In the genomic region with DNA sequence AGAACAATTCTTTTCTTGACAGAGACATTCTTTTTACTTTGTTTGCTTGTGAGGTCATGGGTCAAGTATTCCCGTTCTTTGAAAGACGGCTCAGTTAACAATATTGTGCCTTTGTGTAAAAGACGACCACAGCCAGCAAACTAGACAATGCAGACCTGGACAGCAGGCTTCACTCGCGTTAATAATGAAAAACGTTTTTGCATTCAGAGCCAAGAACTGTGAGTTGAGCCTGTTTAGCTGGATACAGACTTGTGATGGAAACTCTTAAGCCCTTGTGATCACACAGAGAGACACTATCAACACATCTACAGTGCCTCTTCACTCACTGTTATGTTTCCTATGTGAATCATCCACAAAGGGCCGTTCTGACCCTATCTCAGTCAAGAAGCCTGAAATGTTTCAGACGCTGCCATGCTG, we compare ENCODE assay signal across 23 cellular contexts. TPM values are rescaled to one million over a fixed set of nuclear protein-coding genes. Genes with fewer than 3 reads are reported as not detected.
A peak's percentile ranks its signal among the peaks of the same experiment; 100 is the strongest.
DNase-seq lines count a peak whose midpoint lies in the region; ATAC-seq, FAIRE-seq and TF ChIP-seq lines count a peak whose summit lies in the region.
"Had no signal": no experiment of that assay in that cellular context is flagged by ENCODE, and none has a peak within 500 bp of the region (broad histone marks: within the 10 kb centered on the region; RNA-seq: fewer than 3 reads in every experiment).

No MANE protein-coding gene starts in this region.

- H3K36me3 ChIP-seq in HepG2 (replicated peaks in 1 of 2; ENCODE audit: control insufficient read depth in 1 of 2, insufficient read depth in 2 of 2, low read length in 2 of 2) (peaks cover 3 to 21% of the 10 kb centered on the region in 2 experiments; a peak in 4 of 5 replicates), right lobe of liver (peaks cover 0 to 7% (median 2%) of the 10 kb centered on the region in 4 donors), astrocyte (ENCODE audit: insufficient read depth, low read length) (no peaks in the 10 kb centered on the region), left lung (no peaks in the 10 kb centered on the region), MG63 (no peaks in the 10 kb centered on the region)
- H3K36me3 ChIP-seq: colonic mucosa had no signal

- TF ChIP-seq CTCF in HepG2 (CRISPR knock-in tag; IDR thresholded peaks at IDR 0.05) (no peak), right lobe of liver (IDR thresholded peaks at IDR 0.05) (no peak), astrocyte (IDR thresholded peaks at IDR 0.05; ENCODE audit: insufficient read depth, low read depth, low read length) (no peak), left lung (IDR thresholded peaks at IDR 0.05) (no peak)

- peaks cover 32% of the 10 kb centered on the region for H3K4me1 ChIP-seq in HepG2 (ENCODE audit: insufficient read depth, low read length)
- H3K4me1 ChIP-seq in right lobe of liver: peaks cover 0 to 8% (median 0%) of the 10 kb centered on the region in 4 donors
- no peaks in the 10 kb centered on the region for H3K4me1 ChIP-seq in astrocyte (ENCODE audit: insufficient read depth, low read length)
- H3K4me1 ChIP-seq in left lung: peaks cover 0 to 8% of the 10 kb centered on the region in 2 donors
- H3K4me1 ChIP-seq: colonic mucosa had no signal

- CTCF ChIA-PET in HepG2 (lab: Yijun Ruan, JAX; ENCODE audit: low intra/inter-chr PET ratio, low total read pairs): no interaction called here

- H3K4me3 ChIP-seq in HepG2 (replicated peaks in 1 of 3; ENCODE audit: insufficient read depth in 1 of 3, low read depth in 2 of 3, low read length in 3 of 3) (no peak overlapping the region), right lobe of liver (no peak overlapping the region), astrocyte (ENCODE audit: insufficient read depth, low read depth, low read length) (no peak overlapping the region), left lung (no peak overlapping the region), MG63 (no peak overlapping the region)
- H3K4me3 ChIP-seq: colonic mucosa, GM12878 had no signal

- H3K4me1 Mint-ChIP-seq in astrocyte (ENCODE audit: low read depth, unreplicated experiment): peaks cover 7% of the 10 kb centered on the region
- peaks cover under 1 to 1% of the 10 kb centered on the region in 2 donors for H3K4me1 Mint-ChIP-seq in stimulated activated naive B cell treated with anti-CD40 and anti-IgM and Interleukin-4, amounts not matched to agents 10 μg/mL and 1 μg/mL and 100 μg/mL, for 72 hours
- H3K4me1 Mint-ChIP-seq: nephron progenitor cell had no signal

- H3K4me2 ChIP-seq in HepG2 (ENCODE audit: low read depth, low read length) (peak overlapping the region; percentile 10; the same call in 1 of the 2 replicates), astrocyte (ENCODE audit: low read length) (no peak overlapping the region)

- no TSS peak for BruUV-seq in HepG2 (replicated peaks; lab: Mats Ljungman, UMichigan)

- TF ChIP-seq POLR2A in HepG2 (IDR thresholded peaks at IDR 0.05; ENCODE audit: insufficient read depth in 1 of 2, low read depth in 2 of 2, low read length in 2 of 2): no peak
- no peak for TF ChIP-seq POLR2A in right lobe of liver (IDR thresholded peaks at IDR 0.05)

- ATAC-seq in HepG2 (peak; percentile 54), right lobe of liver (no peak), left lung (peak; percentile 38), GM21390 (IDR thresholded peaks at IDR 0.05; ENCODE audit: unreplicated experiment) (no peak)
- ATAC-seq in stimulated activated naive B cell treated with anti-CD40 and anti-IgM and Interleukin-4, amounts not matched to agents 10 μg/mL and 1 μg/mL and 100 μg/mL, for 72 hours (replicated peaks): no peak
- ATAC-seq: GM12878, sciatic nerve had no signal

- no peaks in the 10 kb centered on the region for H3K27me3 Mint-ChIP-seq in astrocyte (ENCODE audit: low read depth, unreplicated experiment)
- peaks cover 0 to 6% of the 10 kb centered on the region in 2 donors for H3K27me3 Mint-ChIP-seq in stimulated activated naive B cell treated with anti-CD40 and anti-IgM and Interleukin-4, amounts not matched to agents 10 μg/mL and 1 μg/mL and 100 μg/mL, for 72 hours

- TF ChIP-seq EP300 in HepG2 (IDR thresholded peaks at IDR 0.05; ENCODE audit: low read depth in 2 of 2, low read length in 2 of 2): no peak
- TF ChIP-seq EP300 in HepG2 (CRISPR knock-in tag; IDR thresholded peaks at IDR 0.05; ENCODE audit: borderline replicate concordance): no peak

- FAIRE-seq in HepG2 (lab: Jason Lieb, UNC) (no peak), astrocyte (lab: Jason Lieb, UNC) (no peak), urothelium cell line (lab: Jason Lieb, UNC) (no peak)
- FAIRE-seq: G401.6, GM12878, H54, RCC 7860 had no signal

- H3K36me3 Mint-ChIP-seq in astrocyte (ENCODE audit: low read depth, unreplicated experiment): no peaks in the 10 kb centered on the region
- H3K36me3 Mint-ChIP-seq in stimulated activated naive B cell treated with anti-CD40 and anti-IgM and Interleukin-4, amounts not matched to agents 10 μg/mL and 1 μg/mL and 100 μg/mL, for 72 hours: no peaks in the 10 kb centered on the region

- intact Hi-C loops in HepG2 (cut with micrococcal nuclease; ENCODE audit: unreplicated experiment) (no loop called here), right lobe of liver (cut with DNase I) (no loop called here), left lung (cut with DNase I) (no loop called here)

- no peaks in the 10 kb centered on the region for H4K20me1 ChIP-seq in HepG2 (ENCODE audit: insufficient read depth, low read length)
- H4K20me1 ChIP-seq in astrocyte (ENCODE audit: insufficient read depth, low read length): no peaks in the 10 kb centered on the region

- DNase-seq in HepG2 (ENCODE audit: low spot score) (peak; percentile 67), right lobe of liver (no peak), astrocyte (ENCODE audit: low read depth) (peak; percentile 36), left lung (no peak), urothelium cell line (ENCODE audit: low spot score) (peak; percentile 58), MG63 (no peak)
- no peak for DNase-seq in stimulated activated naive B cell treated with anti-CD40 and anti-IgM and Interleukin-4, amounts not matched to agents 10 μg/mL and 1 μg/mL and 100 μg/mL, for 72 hours
- DNase-seq: activated effector memory CD4-positive, alpha-beta T cell treated with Interleukin-2 at 50 U/mL for 16 hours; anterior cingulate cortex; colonic mucosa; COR-L47; glutamatergic neuron; NCI-H187; NCI-H82; nephron progenitor cell; stimulated activated CD4-positive, alpha-beta T cell treated with anti-CD3 and anti-CD28 coated beads, Interleukin-2, amount 100 ng/mL, for 24 hours; SW 1271 had no signal

- 41% methylated on average over 8 of the region's 8 CpGs for WGBS in HepG2 (ENCODE audit: low lambda C conversion rate)
- 57% methylated on average over 8 of the region's 8 CpGs for WGBS in right lobe of liver (ENCODE audit: insufficient coverage, low coverage, low lambda C conversion rate, missing lambda C conversion rate)

- in situ Hi-C loops in HepG2 (cut with HindIII; ENCODE audit: extremely low pct_ligation_motif_present, low pct_unique_long_range_greater_than_20kb): no loop called here

- H3K27ac Mint-ChIP-seq in astrocyte (ENCODE audit: unreplicated experiment): no peak overlapping the region
- no peak overlapping the region for H3K27ac Mint-ChIP-seq in stimulated activated naive B cell treated with anti-CD40 and anti-IgM and Interleukin-4, amounts not matched to agents 10 μg/mL and 1 μg/mL and 100 μg/mL, for 72 hours
- H3K27ac Mint-ChIP-seq: nephron progenitor cell had no signal

- H3K27ac ChIP-seq in HepG2 (ENCODE audit: extremely low read length, insufficient read depth, low read length) (no peak overlapping the region), right lobe of liver (no peak overlapping the region), astrocyte (ENCODE audit: low read depth, low read length) (no peak overlapping the region), left lung (no peak overlapping the region)
- H3K27ac ChIP-seq: colonic mucosa had no signal

- H3K9me3 ChIP-seq in HepG2 (ENCODE audit: low read length) (no peaks in the 10 kb centered on the region), right lobe of liver (no peaks in the 10 kb centered on the region), astrocyte (ENCODE audit: insufficient read depth, low read depth, low read length) (no peaks in the 10 kb centered on the region), left lung (no peaks in the 10 kb centered on the region), MG63 (no peaks in the 10 kb centered on the region)
- H3K9me3 ChIP-seq: colonic mucosa had no signal

- H2AFZ ChIP-seq in HepG2 (ENCODE audit: low read length) (no peak overlapping the region), astrocyte (ENCODE audit: low read depth, low read length) (no peak overlapping the region)

- TF ChIP-seq RAD21 in HepG2 (CRISPR knock-in tag; IDR thresholded peaks at IDR 0.05): no peak

- no peaks in the 10 kb centered on the region for H3K9me3 Mint-ChIP-seq in astrocyte (ENCODE audit: unreplicated experiment)
- H3K9me3 Mint-ChIP-seq in stimulated activated naive B cell treated with anti-CD40 and anti-IgM and Interleukin-4, amounts not matched to agents 10 μg/mL and 1 μg/mL and 100 μg/mL, for 72 hours: no peaks in the 10 kb centered on the region
- H3K9me3 Mint-ChIP-seq: nephron progenitor cell had no signal

- H3K27me3 ChIP-seq in HepG2 (ENCODE audit: control insufficient read depth in 1 of 2, insufficient read depth in 2 of 2, low read length in 2 of 2) (no peaks in the 10 kb centered on the region), right lobe of liver (no peaks in the 10 kb centered on the region), astrocyte (ENCODE audit: insufficient read depth, low read length) (no peaks in the 10 kb centered on the region), left lung (no peaks in the 10 kb centered on the region), MG63 (no peaks in the 10 kb centered on the region)
- H3K27me3 ChIP-seq: colonic mucosa had no signal

- H3K9ac ChIP-seq in HepG2 (ENCODE audit: insufficient read depth, low read depth, low read length): no peak overlapping the region
- no peak overlapping the region for H3K9ac ChIP-seq in astrocyte (ENCODE audit: low read length)

- POLR2A ChIA-PET in HepG2 (lab: Yijun Ruan, JAX): no interaction called here

- no peak overlapping the region for H3K4me3 Mint-ChIP-seq in astrocyte (ENCODE audit: unreplicated experiment)
- no peak overlapping the region for H3K4me3 Mint-ChIP-seq in stimulated activated naive B cell treated with anti-CD40 and anti-IgM and Interleukin-4, amounts not matched to agents 10 μg/mL and 1 μg/mL and 100 μg/mL, for 72 hours
- H3K4me3 Mint-ChIP-seq: nephron progenitor cell had no signal

- H3K79me2 ChIP-seq in HepG2 (ENCODE audit: insufficient read depth, low read length) (no peaks in the 10 kb centered on the region), astrocyte (ENCODE audit: insufficient read depth, low read length) (no peaks in the 10 kb centered on the region)

RNA-seq across cellular contexts. Expression of a gene that starts 37.3 kb away (rescaled TPM):
- total RNA-seq in HepG2 (2016; rRNA removed; fragmentation: Illumina TruSeq; extraction: Trizol) (16.3 and 20.9 TPM in 2 replicates), right lobe of liver (1 to 10 TPM; 2.7 to 9.8 (median 5.0) TPM), astrocyte (19.7 and 23.9 TPM in 2 replicates), left lung (10 to 100 TPM; 46.7 to 50.4 TPM)
- 22.9 and 35.2 TPM in 2 replicates for total RNA-seq in HepG2 (2016; cell fraction: cytosol; rRNA removed; fragmentation: Illumina TruSeq; extraction: Trizol; ENCODE audit: low read depth)
- 17.4 and 22.1 TPM in 2 replicates for total RNA-seq in HepG2 (2016; cell fraction: insoluble cytoplasmic fraction; rRNA removed; fragmentation: Illumina TruSeq; extraction: Trizol)
- 31.5 and 35.8 TPM in 2 replicates for total RNA-seq in HepG2 (2016; cell fraction: membrane; rRNA removed; fragmentation: Illumina TruSeq; extraction: Trizol)
- total RNA-seq in HepG2 (2016; cell fraction: nucleus; rRNA removed; fragmentation: Illumina TruSeq; extraction: Trizol): 21.3 and 25.3 TPM in 2 replicates
- polyA plus RNA-seq in HepG2 (2011; rRNA removed): 21.4 and 21.5 TPM in 2 replicates
- polyA plus RNA-seq in HepG2 (2011; cell fraction: cytosol; rRNA removed): 18.5 and 26.0 TPM in 2 replicates
- 17.4 and 20.3 TPM in 2 replicates for polyA plus RNA-seq in HepG2 (2011; cell fraction: nucleus; rRNA removed)
- polyA plus RNA-seq in HepG2 (2012): 12.6 and 15.2 TPM in 2 replicates
- polyA plus RNA-seq in HepG2 (2016; cell fraction: cytosol; fragmentation: Illumina TruSeq; extraction: Trizol; ENCODE audit: low read depth): 65.0 and 80.4 TPM in 2 replicates
- 41.8 and 49.0 TPM in 2 replicates for polyA plus RNA-seq in HepG2 (2016; cell fraction: insoluble cytoplasmic fraction; fragmentation: Illumina TruSeq; extraction: Trizol; ENCODE audit: low read depth)
- 78.5 and 84.2 TPM in 2 replicates for polyA plus RNA-seq in HepG2 (2016; cell fraction: membrane; fragmentation: Illumina TruSeq; extraction: Trizol; ENCODE audit: low read depth)
- polyA plus RNA-seq in HepG2 (2016; cell fraction: nucleus; fragmentation: Illumina TruSeq; extraction: Trizol; ENCODE audit: insufficient read depth, low read depth): 56.7 and 59.4 TPM in 2 replicates
- 0.16 and 25.3 TPM in 2 replicates for polyA minus RNA-seq in HepG2 (2011; rRNA and poly(A)+ RNA removed; ENCODE audit: low replicate concordance)
- polyA minus RNA-seq in HepG2 (2011; cell fraction: cytosol; rRNA and poly(A)+ RNA removed): 15.5 and 16.0 TPM in 2 replicates
- 11.4 and 13.4 TPM in 2 replicates for polyA minus RNA-seq in HepG2 (2011; cell fraction: nucleus; rRNA and poly(A)+ RNA removed)
- total RNA-seq in MG63 (2014; rRNA removed; shearing (Covaris generic); ENCODE audit: low replicate concordance): 1.7 TPM in 1 of 2 replicates, not detected in the other

Comparison
In these comparisons a context has a peak if more than half of its experiments do, and no peak if none do; other contexts are left out.
1. ATAC-seq: peak in HepG2 (single experiment) and left lung (single experiment); none in right lobe of liver (0 of 4), GM21390 (single experiment) and stimulated activated naive B cell treated with anti-CD40 and anti-IgM and Interleukin-4, amounts not matched to agents 10 μg/mL and 1 μg/mL and 100 μg/mL, for 72 hours (0 of 2).
2. DNase-seq: peak in HepG2 (single experiment), astrocyte (single experiment) and urothelium cell line (single experiment); none in right lobe of liver (0 of 3), left lung (0 of 2), MG63 (single experiment) and stimulated activated naive B cell treated with anti-CD40 and anti-IgM and Interleukin-4, amounts not matched to agents 10 μg/mL and 1 μg/mL and 100 μg/mL, for 72 hours (single experiment).